24 cellular contexts compared by ENCODE assay signal in genomic region chr2:8405334-8405733, GRCh38.
"Had no signal": no experiment of that assay in that cellular context is flagged by ENCODE, and none has a peak within 500 bp of the region (broad histone marks: within the 10 kb centered on the region; RNA-seq: fewer than 3 reads in every experiment).

No MANE protein-coding gene starts in this region.

- H3K36me3 Mint-ChIP-seq: naive thymus-derived CD8-positive, alpha-beta T cell; natural killer cell treated with Interleukin-12 subunit alpha and Interleukin-12 subunit beta and Interleukin-15 and Interleukin-18, amount 100 ng/mL, for 72 hours; stimulated activated memory B cell treated with anti-CD40 and anti-IgM and Interleukin-4, amounts not matched to agents 10 μg/mL and 1 μg/mL and 100 μg/mL, for 72 hours had no signal

- H3K4me3 Mint-ChIP-seq: naive B cell; naive thymus-derived CD8-positive, alpha-beta T cell; natural killer cell treated with Interleukin-12 subunit alpha and Interleukin-12 subunit beta and Interleukin-15 and Interleukin-18, amount 100 ng/mL, for 72 hours; nephron progenitor cell; neural crest cell; stimulated activated memory B cell treated with anti-CD40 and anti-IgM and Interleukin-4, amounts not matched to agents 10 μg/mL and 1 μg/mL and 100 μg/mL, for 72 hours had no signal

- DNase-seq: naive B cell; naive thymus-derived CD8-positive, alpha-beta T cell; nephron progenitor cell; nucleus accumbens; pancreas; psoas muscle; right cardiac atrium; spleen; stimulated activated CD4-positive, alpha-beta T cell treated with anti-CD3 and anti-CD28 coated beads, Interleukin-12 subunit alpha, Interleukin-12 subunit beta, amount 100 ng/mL, for 4 hours; stimulated activated CD4-positive, alpha-beta T cell treated with anti-CD3 and anti-CD28 coated beads, Interleukin-1b, Interleukin-23, amount 100 ng/mL, for 48 hours; stimulated activated CD4-positive, alpha-beta T cell treated with anti-CD3 and anti-CD28 coated beads, Interleukin-4, amount 100 ng/mL, for 1 hour; stimulated activated CD4-positive, alpha-beta T cell treated with anti-CD3 and anti-CD28 coated beads, Interleukin-4, amount 100 ng/mL, for 4 hours; stimulated activated CD8-positive, alpha-beta memory T cell treated with anti-CD3 and anti-CD28 coated beads, Interleukin-4, amount 100 ng/mL, for 48 hours; stimulated activated naive CD4-positive, alpha-beta T cell; stimulated activated naive CD8-positive, alpha-beta T cell treated with anti-CD3 and anti-CD28 coated beads, Interleukin-15, Interleukin-2, amounts not matched to agents 100 U/mL and 50 U/mL, for 24 hours; substantia nigra; testis; tibial artery; transverse colon; upper lobe of left lung had no signal

- H3K9me3 Mint-ChIP-seq: naive thymus-derived CD8-positive, alpha-beta T cell; natural killer cell treated with Interleukin-12 subunit alpha and Interleukin-12 subunit beta and Interleukin-15 and Interleukin-18, amount 100 ng/mL, for 72 hours; stimulated activated memory B cell treated with anti-CD40 and anti-IgM and Interleukin-4, amounts not matched to agents 10 μg/mL and 1 μg/mL and 100 μg/mL, for 72 hours had no signal

- H3K4me1 Mint-ChIP-seq: neural crest cell had no signal

- H3K27ac Mint-ChIP-seq: naive B cell; naive thymus-derived CD8-positive, alpha-beta T cell; nephron progenitor cell; stimulated activated memory B cell treated with anti-CD40 and anti-IgM and Interleukin-4, amounts not matched to agents 10 μg/mL and 1 μg/mL and 100 μg/mL, for 72 hours had no signal

- H3K27me3 Mint-ChIP-seq: natural killer cell treated with Interleukin-12 subunit alpha and Interleukin-12 subunit beta and Interleukin-15 and Interleukin-18, amount 100 ng/mL, for 72 hours had no signal

- ATAC-seq: naive thymus-derived CD8-positive, alpha-beta T cell; natural killer cell treated with Interleukin-12 subunit alpha and Interleukin-12 subunit beta and Interleukin-15 and Interleukin-18, amount 100 ng/mL, for 72 hours; pancreas; psoas muscle; right cardiac atrium; sciatic nerve; stimulated activated memory B cell treated with anti-CD40 and anti-IgM and Interleukin-4, amounts not matched to agents 10 μg/mL and 1 μg/mL and 100 μg/mL, for 72 hours; stimulated activated naive CD8-positive, alpha-beta T cell treated with anti-CD3 and anti-CD28 coated beads, Interleukin-15, Interleukin-2, amounts not matched to agents 100 U/mL and 50 U/mL, for 24 hours had no signal
